In the genomic region with DNA sequence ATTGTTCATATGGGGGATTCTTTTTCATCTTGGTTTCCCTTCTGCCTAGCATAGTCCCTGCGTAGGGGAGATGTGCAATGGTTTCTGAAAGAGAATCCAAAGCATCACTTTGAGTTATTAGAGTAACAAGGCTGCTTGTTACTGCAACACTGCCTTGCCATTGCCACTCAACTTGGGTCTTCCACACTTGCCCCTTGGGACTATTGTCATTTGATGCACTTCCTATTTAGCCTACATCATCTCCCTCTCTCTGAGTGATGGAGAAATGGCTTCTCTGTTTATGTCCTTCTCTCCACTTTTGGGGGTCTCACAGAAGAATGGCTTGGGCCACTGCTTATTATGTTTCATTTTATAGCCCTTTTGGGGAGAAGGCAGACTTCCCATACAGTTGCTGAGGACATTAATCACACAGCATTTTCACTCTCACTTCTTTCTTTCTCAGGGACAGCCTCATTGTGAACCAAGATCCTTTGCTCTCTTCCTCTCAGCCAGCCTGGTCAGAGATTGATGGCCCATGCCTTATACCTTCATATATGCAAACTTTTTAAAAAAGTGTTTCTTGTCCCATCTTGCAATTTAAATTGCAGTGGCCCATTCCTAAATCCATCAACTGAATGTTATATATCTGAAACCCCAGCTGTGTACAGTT, we compare ENCODE assay signal across 22 cellular contexts.
"Had no signal": no experiment of that assay in that cellular context is flagged by ENCODE, and none has a peak within 500 bp of the region (broad histone marks: within the 10 kb centered on the region; RNA-seq: fewer than 3 reads in every experiment).

No MANE protein-coding gene starts in this region.

- H3K27ac Mint-ChIP-seq: activated naive CD4-positive, alpha-beta T cell treated with anti-CD3 and anti-CD28 coated beads, Interleukin-2, amount 50 U/mL, for 24 hours; activated T-cell treated with anti-CD3 and anti-CD28 coated beads, Interleukin-2, amount 50 U/mL, for 72 hours; immature natural killer cell; naive thymus-derived CD8-positive, alpha-beta T cell; type B pancreatic cell had no signal

- H3K27me3 ChIP-seq: ascending aorta, esophagus muscularis mucosa, ovary, testis had no signal

- H3K9me3 ChIP-seq: ascending aorta, esophagus muscularis mucosa, ovary, psoas muscle, testis had no signal

- H3K36me3 ChIP-seq: ascending aorta, esophagus muscularis mucosa, ovary had no signal

- FAIRE-seq: bronchial epithelial cell, endothelial cell of umbilical vein had no signal

- ATAC-seq: activated T-cell treated with anti-CD3 and anti-CD28 coated beads, Interleukin-2, amount 50 U/mL, for 72 hours; left ventricle myocardium superior; naive thymus-derived CD8-positive, alpha-beta T cell; psoas muscle; right cardiac atrium had no signal

- DNase-seq: activated CD4-positive, alpha-beta T cell treated with anti-CD3 and anti-CD28 coated beads, Interleukin-2, amount 50 U/mL, for 4 hours; activated CD4-positive, CD25-positive, alpha-beta regulatory T cell treated with anti-CD3 and anti-CD28 coated beads, Interleukin-2, amount 50 U/mL, for 72 hours; activated effector memory CD4-positive, alpha-beta T cell treated with anti-CD3 and anti-CD28 coated beads, Interleukin-2, amount 50 U/mL, for 16 hours; activated T-cell treated with anti-CD3 and anti-CD28 coated beads, Interleukin-2, amount 50 U/mL, for 72 hours; effector memory CD4-positive, alpha-beta T cell; immature natural killer cell; kidney glomerular epithelial cell; left ventricle myocardium superior; mesendoderm; naive thymus-derived CD8-positive, alpha-beta T cell; ovary; psoas muscle; right cardiac atrium; T1000; testis had no signal

- H3K4me1 Mint-ChIP-seq: activated naive CD4-positive, alpha-beta T cell treated with anti-CD3 and anti-CD28 coated beads, Interleukin-2, amount 50 U/mL, for 24 hours; immature natural killer cell; naive thymus-derived CD8-positive, alpha-beta T cell had no signal

- H3K27me3 Mint-ChIP-seq: activated naive CD4-positive, alpha-beta T cell treated with anti-CD3 and anti-CD28 coated beads, Interleukin-2, amount 50 U/mL, for 24 hours; naive thymus-derived CD8-positive, alpha-beta T cell; type B pancreatic cell had no signal

- H3K36me3 Mint-ChIP-seq: immature natural killer cell; naive thymus-derived CD8-positive, alpha-beta T cell; type B pancreatic cell had no signal

- H3K4me1 ChIP-seq: ascending aorta, psoas muscle, testis had no signal

- H3K9me3 Mint-ChIP-seq: activated naive CD4-positive, alpha-beta T cell treated with anti-CD3 and anti-CD28 coated beads, Interleukin-2, amount 50 U/mL, for 24 hours; activated T-cell treated with anti-CD3 and anti-CD28 coated beads, Interleukin-2, amount 50 U/mL, for 72 hours; immature natural killer cell; type B pancreatic cell had no signal

- H3K4me3 ChIP-seq: ascending aorta, esophagus muscularis mucosa, ovary, psoas muscle, skin epidermis, testis had no signal

- H3K4me3 Mint-ChIP-seq: activated naive CD4-positive, alpha-beta T cell treated with anti-CD3 and anti-CD28 coated beads, Interleukin-2, amount 50 U/mL, for 24 hours; activated T-cell treated with anti-CD3 and anti-CD28 coated beads, Interleukin-2, amount 50 U/mL, for 72 hours; immature natural killer cell; naive thymus-derived CD8-positive, alpha-beta T cell; type B pancreatic cell had no signal

- H3K27ac ChIP-seq: ascending aorta, esophagus muscularis mucosa, ovary, psoas muscle, skin epidermis, testis had no signal
